31 cellular contexts compared by ENCODE assay signal in genomic region chr1:106972074-106972473, GRCh38.
"Had no signal": no experiment of that assay in that cellular context is flagged by ENCODE, and none has a peak within 500 bp of the region (broad histone marks: within the 10 kb centered on the region; RNA-seq: fewer than 3 reads in every experiment).

No MANE protein-coding gene starts in this region.

- H3K9ac ChIP-seq: KMS-11 had no signal

- H3K4me3 Mint-ChIP-seq: activated CD4-positive, alpha-beta T cell treated with anti-CD3 and anti-CD28 coated beads, Interleukin-2, amount 10 ng/mL, durations not matched to agents 24 days and 14 days; activated CD8-positive, alpha-beta T cell treated with anti-CD3 and anti-CD28 coated beads for 36 hours; activated naive CD8-positive, alpha-beta T cell treated with anti-CD3 and anti-CD28 coated beads for 36 hours; activated T-cell treated with anti-CD3 and anti-CD28 coated beads, Interleukin-2, amount 50 U/mL, for 72 hours; activated T-helper 17 cell treated with anti-CD3 and anti-CD28 coated beads, Interleukin-2, amount 50 U/mL, for 72 hours; central memory CD8-positive, alpha-beta T cell had no signal

- H3K27me3 Mint-ChIP-seq: activated CD4-positive, alpha-beta T cell treated with anti-CD3 and anti-CD28 coated beads, Interleukin-2, amount 10 ng/mL, durations not matched to agents 24 days and 14 days; activated CD8-positive, alpha-beta T cell treated with anti-CD3 and anti-CD28 coated beads for 36 hours; activated naive CD8-positive, alpha-beta T cell treated with anti-CD3 and anti-CD28 coated beads for 36 hours; activated T-helper 17 cell treated with anti-CD3 and anti-CD28 coated beads, Interleukin-2, amount 50 U/mL, for 72 hours; central memory CD8-positive, alpha-beta T cell had no signal

- H3K9me3 ChIP-seq: ascending aorta had no signal

- H3K4me1 Mint-ChIP-seq: activated CD4-positive, alpha-beta T cell treated with anti-CD3 and anti-CD28 coated beads, Interleukin-2, amount 10 ng/mL, durations not matched to agents 24 days and 14 days; activated naive CD8-positive, alpha-beta T cell treated with anti-CD3 and anti-CD28 coated beads for 36 hours; activated T-helper 17 cell treated with anti-CD3 and anti-CD28 coated beads, Interleukin-2, amount 50 U/mL, for 72 hours; central memory CD8-positive, alpha-beta T cell had no signal

- H3K27me3 ChIP-seq: ascending aorta, cardiac muscle cell had no signal

- H3K4me1 ChIP-seq: ascending aorta had no signal

- H3K9me3 Mint-ChIP-seq: activated CD4-positive, alpha-beta T cell treated with anti-CD3 and anti-CD28 coated beads, Interleukin-2, amount 10 ng/mL, durations not matched to agents 24 days and 14 days; activated CD8-positive, alpha-beta T cell treated with anti-CD3 and anti-CD28 coated beads for 36 hours; activated naive CD8-positive, alpha-beta T cell treated with anti-CD3 and anti-CD28 coated beads for 36 hours; activated T-cell treated with anti-CD3 and anti-CD28 coated beads, Interleukin-2, amount 50 U/mL, for 72 hours; activated T-helper 17 cell treated with anti-CD3 and anti-CD28 coated beads, Interleukin-2, amount 50 U/mL, for 72 hours; central memory CD8-positive, alpha-beta T cell had no signal

- H3K27ac Mint-ChIP-seq: activated CD4-positive, alpha-beta T cell treated with anti-CD3 and anti-CD28 coated beads, Interleukin-2, amount 10 ng/mL, durations not matched to agents 24 days and 14 days; activated CD8-positive, alpha-beta T cell treated with anti-CD3 and anti-CD28 coated beads for 36 hours; activated naive CD8-positive, alpha-beta T cell treated with anti-CD3 and anti-CD28 coated beads for 36 hours; activated T-cell treated with anti-CD3 and anti-CD28 coated beads, Interleukin-2, amount 50 U/mL, for 72 hours; activated T-helper 17 cell treated with anti-CD3 and anti-CD28 coated beads, Interleukin-2, amount 50 U/mL, for 72 hours had no signal

- ATAC-seq: activated CD8-positive, alpha-beta T cell treated with anti-CD3 and anti-CD28 coated beads for 36 hours; activated T-cell treated with anti-CD3 and anti-CD28 coated beads, Interleukin-2, amount 50 U/mL, for 72 hours; activated T-helper 17 cell treated with anti-CD3 and anti-CD28 coated beads, Interleukin-2, amount 50 U/mL, for 72 hours; PC-3; Right ventricle myocardium inferior had no signal

- H3K4me3 ChIP-seq: ascending aorta, cardiac muscle cell had no signal

- H3K36me3 Mint-ChIP-seq: activated naive CD8-positive, alpha-beta T cell treated with anti-CD3 and anti-CD28 coated beads for 36 hours had no signal

- H3K4me2 ChIP-seq: KMS-11 had no signal

- H3K36me3 ChIP-seq: ascending aorta, cardiac muscle cell had no signal

- H3K27ac ChIP-seq: ascending aorta, cardiac muscle cell, KMS-11, RWPE1 had no signal

- DNase-seq: activated CD4-positive, alpha-beta T cell treated with anti-CD3 and anti-CD28 coated beads, Interleukin-2, amount 10 ng/mL, durations not matched to agents 24 days and 14 days; activated CD4-positive, alpha-beta T cell treated with anti-CD3 and anti-CD28 coated beads, Interleukin-2, amount 50 U/mL, for 4 hours; activated CD8-positive, alpha-beta T cell treated with anti-CD3 and anti-CD28 coated beads for 36 hours; activated effector memory CD4-positive, alpha-beta T cell treated with anti-CD3 and anti-CD28 coated beads, Interleukin-2, amount 50 U/mL, for 16 hours; activated naive CD4-positive, alpha-beta T cell; activated naive CD4-positive, alpha-beta T cell treated with anti-CD3 and anti-CD28 coated beads, Interleukin-2, amount 50 U/mL, for 16 hours; activated naive CD8-positive, alpha-beta T cell treated with anti-CD3 and anti-CD28 coated beads for 36 hours; activated T-cell treated with anti-CD3 and anti-CD28 coated beads, Interleukin-2, amount 50 U/mL, for 1 hour; activated T-cell treated with anti-CD3 and anti-CD28 coated beads, Interleukin-2, amount 50 U/mL, for 72 hours; amygdala; MM.1S; MV-4-11; NCI-H1092; NCI-H146; NCI-H187; NCI-H2029 treated with DMSO at 0.1 percent for 48 hours; NCI-H2107; NCI-H2171; NCI-H510A; NCI-H526 treated with DMSO at 0.1 percent for 48 hours; NCI-H774; PC-3; SIG-M5; T1000 had no signal
